In genomic region chr5:50966986-50967385, GRCh38 we compare ENCODE assay signal across 9 cellular contexts.
DNase-seq lines count a peak whose midpoint lies in the region; ATAC-seq, FAIRE-seq and TF ChIP-seq lines count a peak whose summit lies in the region.
"Had no signal": no experiment of that assay in that cellular context is flagged by ENCODE, and none has a peak within 500 bp of the region (broad histone marks: within the 10 kb centered on the region; RNA-seq: fewer than 3 reads in every experiment).

No MANE protein-coding gene starts in this region.

- H3K27ac ChIP-seq in keratinocyte (ENCODE audit: control insufficient read depth, insufficient read depth, low read length) (no peak overlapping the region), spleen (no peak overlapping the region)
- H3K27ac ChIP-seq: BLaER1 treated with 17β-estradiol and CSF1 and Interleukin-3, amounts not matched to agents 10 nM and 100 nM had no signal

- 4 to 14% (median 10%) methylated on average over 7 of the region's 7 CpGs for WGBS in spleen, 5 donors

- H3K36me3 ChIP-seq in keratinocyte (ENCODE audit: control insufficient read depth in 2 of 2, extremely low read depth in 1 of 2, insufficient read depth in 2 of 2, low read length in 2 of 2), result no peaks in the 10 kb centered on the region
- H3K36me3 ChIP-seq in spleen, result no peaks in the 10 kb centered on the region
- H3K36me3 ChIP-seq: BLaER1 treated with 17β-estradiol and CSF1 and Interleukin-3, amounts not matched to agents 10 nM and 100 nM had no signal

- intact Hi-C loops in spleen (cut with DNase I; ENCODE audit: low total_unique reads), result no loop called here

- peaks cover 87% of the 10 kb centered on the region for H3K27me3 Mint-ChIP-seq in activated CD4-positive, alpha-beta T cell treated with anti-CD3 and anti-CD28 coated beads, Interleukin-2, amount 10 ng/mL, durations not matched to agents 7 days and 5 days

- peak overlapping the region; percentile 74 for H3K4me3 Mint-ChIP-seq in activated CD4-positive, alpha-beta T cell treated with anti-CD3 and anti-CD28 coated beads, Interleukin-2, amount 10 ng/mL, durations not matched to agents 7 days and 5 days

- H3K4me3 ChIP-seq in WI38 (ENCODE audit: low read depth, low read length), result peak overlapping the region; percentile 57
- peak overlapping the region in 1 of 3 experiments; percentile 31 for H3K4me3 ChIP-seq in keratinocyte (ENCODE audit: control insufficient read depth in 2 of 3, extremely low read depth in 1 of 3, insufficient read depth in 2 of 3, low read depth in 1 of 3, low read length in 3 of 3)
- H3K4me3 ChIP-seq in spleen, result peak overlapping the region in 6 of 8 donors; percentile 40 to 70 (median 46)
- H3K4me3 ChIP-seq: BLaER1 treated with 17β-estradiol and CSF1 and Interleukin-3, amounts not matched to agents 10 nM and 100 nM had no signal

- H4K20me1 ChIP-seq in keratinocyte (ENCODE audit: control insufficient read depth, extremely low read depth, insufficient read depth, low read length), result no peaks in the 10 kb centered on the region

- TF ChIP-seq CTCF in WI38 (IDR thresholded peaks at IDR 0.05; ENCODE audit: low read depth, low read length) (no peak), keratinocyte (optimal IDR thresholded peaks at IDR 0.05 in 1 of 3, IDR thresholded peaks at IDR 0.05 in 1 of 3, conservative IDR thresholded peaks at IDR 0.05 in 1 of 3; ENCODE audit: extremely low read depth in 1 of 3, insufficient read depth in 2 of 3, low read length in 3 of 3) (no peak), spleen (IDR thresholded peaks at IDR 0.05 in 8 of 11, conservative IDR thresholded peaks at IDR 0.05 in 3 of 11) (no peak)

- peak overlapping the region; percentile 74 for H3K4me2 ChIP-seq in keratinocyte (ENCODE audit: control insufficient read depth, extremely low read depth, insufficient read depth, low read depth, low read length)

- no peaks in the 10 kb centered on the region for H3K9me3 ChIP-seq in keratinocyte (ENCODE audit: control insufficient read depth, low read depth, low read length)
- no peaks in the 10 kb centered on the region for H3K9me3 ChIP-seq in spleen

- no peak overlapping the region for H2AFZ ChIP-seq in keratinocyte (ENCODE audit: control insufficient read depth, low read length)

- H3K27me3 ChIP-seq in keratinocyte (ENCODE audit: control insufficient read depth, extremely low read depth, insufficient read depth, low read length), result peaks cover 59% of the 10 kb centered on the region
- peaks cover 10 to 100% (median 86%) of the 10 kb centered on the region in 7 donors for H3K27me3 ChIP-seq in spleen (replicated peaks in 1 of 7)

- no peak for FAIRE-seq in keratinocyte (lab: Jason Lieb, UNC)

- no peak for ATAC-seq in HG03045 (IDR thresholded peaks at IDR 0.05; ENCODE audit: unreplicated experiment)

- dilution Hi-C loops in keratinocyte (cut with MboI; ENCODE audit: extremely low pct_ligation_motif_present, low sequenced_read_pairs), result no loop called here

- H3K4me1 ChIP-seq in keratinocyte (ENCODE audit: control insufficient read depth, extremely low read depth, insufficient read depth, low read length) (peaks cover 11% of the 10 kb centered on the region), spleen (peaks cover 34 to 69% (median 58%) of the 10 kb centered on the region in 6 donors)

- POLR2A ChIA-PET in activated CD4-positive, alpha-beta T cell treated with anti-CD3 and anti-CD28 coated beads, Interleukin-2, amount 10 ng/mL, durations not matched to agents 7 days and 5 days (lab: Charles Lee), result no interaction called here

- no peaks in the 10 kb centered on the region for H3K9me3 Mint-ChIP-seq in activated CD4-positive, alpha-beta T cell treated with anti-CD3 and anti-CD28 coated beads, Interleukin-2, amount 10 ng/mL, durations not matched to agents 7 days and 5 days

- no peak overlapping the region for H3K27ac Mint-ChIP-seq in activated CD4-positive, alpha-beta T cell treated with anti-CD3 and anti-CD28 coated beads, Interleukin-2, amount 10 ng/mL, durations not matched to agents 7 days and 5 days

- no peaks in the 10 kb centered on the region for H3K79me2 ChIP-seq in keratinocyte (ENCODE audit: control insufficient read depth, insufficient read depth, low read length)

- no peaks in the 10 kb centered on the region for H3K9me1 ChIP-seq in keratinocyte (ENCODE audit: control insufficient read depth, extremely low read depth, insufficient read depth, low read length)

- CTCF ChIA-PET in activated CD4-positive, alpha-beta T cell treated with anti-CD3 and anti-CD28 coated beads, Interleukin-2, amount 10 ng/mL, durations not matched to agents 7 days and 5 days (lab: Charles Lee), result interaction anchor here (0.6 to 1.2 kb wide), 3 partner anchors 10 to 71 kb away, joined by 3 read pairs; no protein-coding TSS in a partner anchor

- H3K9ac ChIP-seq in keratinocyte (ENCODE audit: control insufficient read depth, extremely low read depth, insufficient read depth, low read length), result no peak overlapping the region
- H3K9ac ChIP-seq: BLaER1 treated with 17β-estradiol and CSF1 and Interleukin-3, amounts not matched to agents 10 nM and 100 nM had no signal

- TF ChIP-seq POLR2A in spleen (IDR thresholded peaks at IDR 0.05), result no peak

- peaks cover 52% of the 10 kb centered on the region for H3K4me1 Mint-ChIP-seq in activated CD4-positive, alpha-beta T cell treated with anti-CD3 and anti-CD28 coated beads, Interleukin-2, amount 10 ng/mL, durations not matched to agents 7 days and 5 days

- DNase-seq in activated CD4-positive, alpha-beta T cell treated with anti-CD3 and anti-CD28 coated beads, Interleukin-2, amount 10 ng/mL, durations not matched to agents 7 days and 5 days, result no peak
- no peak for DNase-seq in activated CD4-positive, alpha-beta T cell treated with anti-CD3 and anti-CD28 coated beads for 1 hour
- no peak for DNase-seq in keratinocyte (ENCODE audit: low read depth, low spot score)
- no peak for DNase-seq in spleen
- DNase-seq in ecto neural progenitor cell (ENCODE audit: low spot score), result no peak
- DNase-seq in NCI-H1694 (lab: John Stamatoyannopoulos, UW), result no peak

- H3K36me3 Mint-ChIP-seq in activated CD4-positive, alpha-beta T cell treated with anti-CD3 and anti-CD28 coated beads, Interleukin-2, amount 10 ng/mL, durations not matched to agents 7 days and 5 days (ENCODE audit: low read depth), result peaks cover 4% of the 10 kb centered on the region
